In the genomic region with DNA sequence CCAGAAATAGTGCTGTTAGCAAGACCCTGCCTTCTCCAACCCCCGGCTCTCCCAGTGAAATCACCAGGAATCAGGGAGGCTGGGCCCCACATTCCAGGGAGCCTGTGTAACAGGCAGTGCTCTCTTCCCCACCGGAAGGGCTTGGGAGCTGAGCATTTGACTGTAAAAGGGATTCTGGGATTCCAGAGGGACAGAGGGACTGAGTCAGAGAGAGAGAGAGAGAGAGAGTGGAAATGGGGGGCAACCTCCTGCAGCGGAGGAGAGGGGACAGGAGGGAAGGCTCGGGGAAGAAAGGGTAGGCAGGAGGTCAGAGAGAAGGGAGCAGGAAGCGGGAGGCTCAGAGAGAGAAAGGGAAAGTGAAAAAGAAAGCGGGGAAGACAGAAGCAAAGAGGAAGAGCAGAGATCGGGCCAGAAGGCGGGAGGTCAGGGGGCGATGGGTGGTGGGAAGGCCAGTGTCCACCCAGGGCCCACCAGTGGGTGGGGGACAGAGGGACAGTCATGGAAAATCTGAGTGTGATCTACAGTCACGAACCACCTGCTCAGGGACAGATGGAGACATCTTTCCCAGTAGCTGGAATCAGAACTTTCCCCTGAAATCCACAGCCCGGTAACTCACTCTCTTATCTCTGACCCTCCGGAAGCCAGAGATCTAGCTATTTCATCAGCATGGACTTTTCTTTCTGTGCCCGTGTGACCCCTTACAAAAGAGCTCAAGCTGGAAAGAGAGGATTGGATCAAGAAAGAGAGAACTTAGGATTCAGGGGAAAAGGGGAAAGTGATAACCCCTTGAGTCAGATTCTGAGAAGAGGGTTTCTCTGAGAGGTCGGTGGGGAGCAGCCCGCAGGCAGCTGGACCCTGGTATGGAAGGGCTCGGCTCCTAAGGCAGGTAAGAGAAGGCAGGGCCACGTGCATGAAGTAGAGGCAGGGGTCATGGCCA, we compare ENCODE assay signal across 1 cellular context.
TF ChIP-seq lines count a peak whose summit lies in the region.

No MANE protein-coding gene starts in this region.

TF ChIP-seq in A549, 52 proteins besides CTCF, POLR2A, EP300 and RAD21:
- TF ChIP-seq HOXA7 (CRISPR knock-in tag; IDR thresholded peaks at IDR 0.05) (peak; percentile 55), EHF (CRISPR knock-in tag; IDR thresholded peaks at IDR 0.05) (peak; percentile 91), FOSB (CRISPR knock-in tag; IDR thresholded peaks at IDR 0.05) (peak; percentile 70), RNF2 (IDR thresholded peaks at IDR 0.05; ENCODE audit: borderline replicate concordance, low read depth) (no peak), POLR2AphosphoS2 (conservative IDR thresholded peaks at IDR 0.05; ENCODE audit: low read length) (no peak), RCOR1 (IDR thresholded peaks at IDR 0.05; ENCODE audit: low read depth, low read length) (no peak), TP53 (CRISPR knock-in tag; IDR thresholded peaks at IDR 0.05) (peak; percentile 83; the same call in 1 of the 2 replicates), CHD4 (IDR thresholded peaks at IDR 0.05; ENCODE audit: borderline replicate concordance) (no peak), ATOH8 (CRISPR knock-in tag; IDR thresholded peaks at IDR 0.05; ENCODE audit: low read depth) (peak; percentile 89), RFX5 (IDR thresholded peaks at IDR 0.05) (no peak), NFE2L2 (conservative IDR thresholded peaks at IDR 0.05; ENCODE audit: low read length) (no peak), PHF8 (IDR thresholded peaks at IDR 0.05; ENCODE audit: borderline replicate concordance, low read depth) (no peak), PBX3 (IDR thresholded peaks at IDR 0.05) (no peak; the same call in 1 of the 2 replicates), MYC (IDR thresholded peaks at IDR 0.05; ENCODE audit: borderline replicate concordance, low read length) (no peak), HEYL (CRISPR knock-in tag; IDR thresholded peaks at IDR 0.05) (no peak), NPAS2 (CRISPR knock-in tag; IDR thresholded peaks at IDR 0.05; ENCODE audit: borderline replicate concordance) (no peak), BCL3 (IDR thresholded peaks at IDR 0.05) (peak; percentile 46; the same call in 1 of the 3 replicates), MAZ (IDR thresholded peaks at IDR 0.05; ENCODE audit: borderline replicate concordance, low read depth, low read length) (no peak), CEBPB (IDR thresholded peaks at IDR 0.05) (peak in 1 of 2 experiments; percentile 51; a peak in 1 of 4 replicates), HDAC2 (IDR thresholded peaks at IDR 0.05) (no peak), FOSL2 (IDR thresholded peaks at IDR 0.05) (peak; percentile 67), FOSL2 (CRISPR knock-in tag; IDR thresholded peaks at IDR 0.05) (peak; percentile 96), USF2 (IDR thresholded peaks at IDR 0.05) (0 out of 2 replicates have a peak, but pooled peaks have one; percentile 9), HOXB13 (CRISPR knock-in tag; IDR thresholded peaks at IDR 0.05; ENCODE audit: low read depth) (peak; percentile 79; the same call in 1 of the 2 replicates), MAFK (IDR thresholded peaks at IDR 0.05; ENCODE audit: partially characterized antibody) (no peak), ESRRA (IDR thresholded peaks at IDR 0.05; ENCODE audit: borderline replicate concordance, low read length) (no peak), ZSCAN20 (CRISPR knock-in tag; IDR thresholded peaks at IDR 0.05) (no peak), MAX (IDR thresholded peaks at IDR 0.05) (peak; percentile 78), KDM5A (IDR thresholded peaks at IDR 0.05) (no peak), E2F6 (IDR thresholded peaks at IDR 0.05; ENCODE audit: borderline replicate concordance, low read depth) (no peak), EHMT2 (IDR thresholded peaks at IDR 0.05; ENCODE audit: low read depth) (no peak), BHLHE40 (IDR thresholded peaks at IDR 0.05; ENCODE audit: low read depth, low read length) (no peak), KDM1A (IDR thresholded peaks at IDR 0.05; ENCODE audit: low read depth) (no peak), CHD2 (IDR thresholded peaks at IDR 0.05; ENCODE audit: low read length, partially characterized antibody) (no peak), SREBF2 (IDR thresholded peaks at IDR 0.05) (no peak), CBX2 (IDR thresholded peaks at IDR 0.05; ENCODE audit: borderline replicate concordance, low read depth) (no peak), HOXB5 (CRISPR knock-in tag; IDR thresholded peaks at IDR 0.05) (peak; percentile 82), FOXS1 (CRISPR knock-in tag; IDR thresholded peaks at IDR 0.05) (peak; percentile 72; the same call in 1 of the 2 replicates), CBX8 (IDR thresholded peaks at IDR 0.05) (no peak), JUN (IDR thresholded peaks at IDR 0.05) (peak in 1 of 2 experiments; percentile 87; a peak in 4 of 5 replicates), TFCP2L1 (CRISPR knock-in tag; IDR thresholded peaks at IDR 0.05) (no peak), ZC3H11A (IDR thresholded peaks at IDR 0.05) (no peak), NR3C1 (IDR thresholded peaks at IDR 0.05) (no peak), ZFP36 (IDR thresholded peaks at IDR 0.05; ENCODE audit: borderline replicate concordance, partially characterized antibody) (no peak), GATA3 (IDR thresholded peaks at IDR 0.05; ENCODE audit: borderline replicate concordance) (peak; percentile 82; the same call in 1 of the 2 replicates), RARB (CRISPR knock-in tag; IDR thresholded peaks at IDR 0.05) (peak; percentile 78), SMC3 (IDR thresholded peaks at IDR 0.05) (no peak), JUNB (IDR thresholded peaks at IDR 0.05) (peak; percentile 50; the same call in 1 of the 2 replicates), ZNF302 (CRISPR knock-in tag; IDR thresholded peaks at IDR 0.05) (peak; percentile 84; the same call in 1 of the 2 replicates)
- TF ChIP-seq, protein P1, sequence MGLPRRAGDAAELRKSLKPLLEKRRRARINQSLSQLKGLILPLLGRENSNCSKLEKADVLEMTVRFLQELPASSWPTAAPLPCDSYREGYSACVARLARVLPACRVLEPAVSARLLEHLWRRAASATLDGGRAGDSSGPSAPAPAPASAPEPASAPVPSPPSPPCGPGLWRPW (IDR thresholded peaks at IDR 0.05) = no peak
- TF ChIP-seq, protein P2, sequence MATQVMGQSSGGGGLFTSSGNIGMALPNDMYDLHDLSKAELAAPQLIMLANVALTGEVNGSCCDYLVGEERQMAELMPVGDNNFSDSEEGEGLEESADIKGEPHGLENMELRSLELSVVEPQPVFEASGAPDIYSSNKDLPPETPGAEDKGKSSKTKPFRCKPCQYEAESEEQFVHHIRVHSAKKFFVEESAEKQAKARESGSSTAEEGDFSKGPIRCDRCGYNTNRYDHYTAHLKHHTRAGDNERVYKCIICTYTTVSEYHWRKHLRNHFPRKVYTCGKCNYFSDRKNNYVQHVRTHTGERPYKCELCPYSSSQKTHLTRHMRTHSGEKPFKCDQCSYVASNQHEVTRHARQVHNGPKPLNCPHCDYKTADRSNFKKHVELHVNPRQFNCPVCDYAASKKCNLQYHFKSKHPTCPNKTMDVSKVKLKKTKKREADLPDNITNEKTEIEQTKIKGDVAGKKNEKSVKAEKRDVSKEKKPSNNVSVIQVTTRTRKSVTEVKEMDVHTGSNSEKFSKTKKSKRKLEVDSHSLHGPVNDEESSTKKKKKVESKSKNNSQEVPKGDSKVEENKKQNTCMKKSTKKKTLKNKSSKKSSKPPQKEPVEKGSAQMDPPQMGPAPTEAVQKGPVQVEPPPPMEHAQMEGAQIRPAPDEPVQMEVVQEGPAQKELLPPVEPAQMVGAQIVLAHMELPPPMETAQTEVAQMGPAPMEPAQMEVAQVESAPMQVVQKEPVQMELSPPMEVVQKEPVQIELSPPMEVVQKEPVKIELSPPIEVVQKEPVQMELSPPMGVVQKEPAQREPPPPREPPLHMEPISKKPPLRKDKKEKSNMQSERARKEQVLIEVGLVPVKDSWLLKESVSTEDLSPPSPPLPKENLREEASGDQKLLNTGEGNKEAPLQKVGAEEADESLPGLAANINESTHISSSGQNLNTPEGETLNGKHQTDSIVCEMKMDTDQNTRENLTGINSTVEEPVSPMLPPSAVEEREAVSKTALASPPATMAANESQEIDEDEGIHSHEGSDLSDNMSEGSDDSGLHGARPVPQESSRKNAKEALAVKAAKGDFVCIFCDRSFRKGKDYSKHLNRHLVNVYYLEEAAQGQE (IDR thresholded peaks at IDR 0.05) = no peak
- TF ChIP-seq, protein P3, sequence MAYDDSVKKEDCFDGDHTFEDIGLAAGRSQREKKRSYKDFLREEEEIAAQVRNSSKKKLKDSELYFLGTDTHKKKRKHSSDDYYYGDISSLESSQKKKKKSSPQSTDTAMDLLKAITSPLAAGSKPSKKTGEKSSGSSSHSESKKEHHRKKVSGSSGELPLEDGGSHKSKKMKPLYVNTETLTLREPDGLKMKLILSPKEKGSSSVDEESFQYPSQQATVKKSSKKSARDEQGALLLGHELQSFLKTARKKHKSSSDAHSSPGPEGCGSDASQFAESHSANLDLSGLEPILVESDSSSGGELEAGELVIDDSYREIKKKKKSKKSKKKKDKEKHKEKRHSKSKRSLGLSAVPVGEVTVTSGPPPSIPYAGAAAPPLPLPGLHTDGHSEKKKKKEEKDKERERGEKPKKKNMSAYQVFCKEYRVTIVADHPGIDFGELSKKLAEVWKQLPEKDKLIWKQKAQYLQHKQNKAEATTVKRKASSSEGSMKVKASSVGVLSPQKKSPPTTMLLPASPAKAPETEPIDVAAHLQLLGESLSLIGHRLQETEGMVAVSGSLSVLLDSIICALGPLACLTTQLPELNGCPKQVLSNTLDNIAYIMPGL (CRISPR knock-in tag; IDR thresholded peaks at IDR 0.05; ENCODE audit: borderline replicate concordance) = no peak
- TF ChIP-seq, protein P4, sequence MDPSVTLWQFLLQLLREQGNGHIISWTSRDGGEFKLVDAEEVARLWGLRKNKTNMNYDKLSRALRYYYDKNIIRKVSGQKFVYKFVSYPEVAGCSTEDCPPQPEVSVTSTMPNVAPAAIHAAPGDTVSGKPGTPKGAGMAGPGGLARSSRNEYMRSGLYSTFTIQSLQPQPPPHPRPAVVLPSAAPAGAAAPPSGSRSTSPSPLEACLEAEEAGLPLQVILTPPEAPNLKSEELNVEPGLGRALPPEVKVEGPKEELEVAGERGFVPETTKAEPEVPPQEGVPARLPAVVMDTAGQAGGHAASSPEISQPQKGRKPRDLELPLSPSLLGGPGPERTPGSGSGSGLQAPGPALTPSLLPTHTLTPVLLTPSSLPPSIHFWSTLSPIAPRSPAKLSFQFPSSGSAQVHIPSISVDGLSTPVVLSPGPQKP (IDR thresholded peaks at IDR 0.05; ENCODE audit: low read depth, low read length) = no peak
